Comparison of ENCODE assay signal across 28 cellular contexts in genomic region chr13:30222253-30222652, GRCh38.
DNase-seq lines count a peak whose midpoint lies in the region; ATAC-seq, FAIRE-seq and TF ChIP-seq lines count a peak whose summit lies in the region.
"Had no signal": no experiment of that assay in that cellular context is flagged by ENCODE, and none has a peak within 500 bp of the region (broad histone marks: within the 10 kb centered on the region; RNA-seq: fewer than 3 reads in every experiment).

No MANE protein-coding gene starts in this region.

- H4K20me1 ChIP-seq in HepG2 (ENCODE audit: insufficient read depth, low read length), result no peaks in the 10 kb centered on the region

- H3K36me3 Mint-ChIP-seq in naive thymus-derived CD8-positive, alpha-beta T cell, result peaks cover 6 to 44% (median 22%) of the 10 kb centered on the region in 3 donors

- in situ Hi-C loops in HepG2 (cut with HindIII; ENCODE audit: extremely low pct_ligation_motif_present, low pct_unique_long_range_greater_than_20kb), result no loop called here

- FAIRE-seq in HepG2 (lab: Jason Lieb, UNC) (no peak), RCC 7860 (lab: Jason Lieb, UNC) (no peak)
- FAIRE-seq: A549, D721Med, H1, small intestine had no signal

- WGBS in HepG2 (ENCODE audit: low lambda C conversion rate), result 100% methylated on average over 3 of the region's 3 CpGs
- WGBS in right lobe of liver (ENCODE audit: insufficient coverage, low coverage, low lambda C conversion rate, missing lambda C conversion rate), result 79% methylated on average over 3 of the region's 3 CpGs

- ATAC-seq in HepG2 (no peak), right lobe of liver (no peak), HG03039 (IDR thresholded peaks at IDR 0.05; ENCODE audit: unreplicated experiment) (no peak)
- no peak for ATAC-seq in naive thymus-derived CD8-positive, alpha-beta T cell
- ATAC-seq: A549, left colon had no signal

- no peak for TF ChIP-seq POLR2A in HepG2 (IDR thresholded peaks at IDR 0.05; ENCODE audit: insufficient read depth in 1 of 2, low read depth in 2 of 2, low read length in 2 of 2)
- TF ChIP-seq POLR2A in right lobe of liver (IDR thresholded peaks at IDR 0.05), result no peak

- no peaks in the 10 kb centered on the region for H3K4me1 ChIP-seq in HepG2 (ENCODE audit: insufficient read depth, low read length)
- no peaks in the 10 kb centered on the region for H3K4me1 ChIP-seq in right lobe of liver
- H3K4me1 ChIP-seq: testis had no signal

- intact Hi-C loops in HepG2 (cut with micrococcal nuclease; ENCODE audit: unreplicated experiment), result no loop called here
- intact Hi-C loops in right lobe of liver (cut with DNase I), result no loop called here

- no peak overlapping the region for H3K4me3 ChIP-seq in HepG2 (replicated peaks in 1 of 3; ENCODE audit: insufficient read depth in 1 of 3, low read depth in 2 of 3, low read length in 3 of 3)
- no peak overlapping the region for H3K4me3 ChIP-seq in right lobe of liver
- no peak overlapping the region for H3K4me3 ChIP-seq in fibroblast of mammary gland (ENCODE audit: control insufficient read depth, low read depth, low read length)
- H3K4me3 ChIP-seq in WERI-Rb-1 (ENCODE audit: low read depth, low read length), result no peak overlapping the region
- H3K4me3 ChIP-seq: A549, ovary, SK-N-MC, testis had no signal

- DNase-seq in HepG2 (ENCODE audit: low spot score) (no peak), right lobe of liver (no peak), RCC 7860 (ENCODE audit: low spot score) (peak; percentile 13), fibroblast of mammary gland (ENCODE audit: low read depth) (peak; percentile 28), HEK293T (ENCODE audit: extremely low spot score) (no peak), WERI-Rb-1 (no peak)
- DNase-seq in naive thymus-derived CD8-positive, alpha-beta T cell, result no peak
- DNase-seq: activated CD8-positive, alpha-beta memory T cell treated with anti-CD3 and anti-CD28 coated beads, Interleukin-2, amount 50 U/mL, for 4 hours; activated naive CD4-positive, alpha-beta T cell treated with anti-CD3 and anti-CD28 coated beads for 36 hours; AML-193; CD4-positive, alpha-beta memory T cell; hypothalamus; left colon; NCI-H146; NCI-H446; NCI-H774; ovary; small intestine; stimulated activated naive CD4-positive, alpha-beta T cell treated with Interleukin-2 at 50 U/mL for 16 hours; testis had no signal

- BruUV-seq in HepG2 (replicated peaks; lab: Mats Ljungman, UMichigan), result no TSS peak

- peaks cover 12% of the 10 kb centered on the region for H3K9me3 ChIP-seq in HepG2 (ENCODE audit: low read length)
- no peaks in the 10 kb centered on the region for H3K9me3 ChIP-seq in right lobe of liver
- no peaks in the 10 kb centered on the region for H3K9me3 ChIP-seq in WERI-Rb-1 (ENCODE audit: severe bottlenecking)
- H3K9me3 ChIP-seq: A549, testis had no signal

- no peak overlapping the region for H3K4me2 ChIP-seq in HepG2 (ENCODE audit: low read depth, low read length)
- H3K4me2 ChIP-seq: A549 had no signal

- TF ChIP-seq CTCF in HepG2 (CRISPR knock-in tag; IDR thresholded peaks at IDR 0.05), result no peak
- TF ChIP-seq CTCF in right lobe of liver (IDR thresholded peaks at IDR 0.05), result no peak
- TF ChIP-seq CTCF in fibroblast of mammary gland (conservative IDR thresholded peaks at IDR 0.05; ENCODE audit: control insufficient read depth, insufficient read depth, low read depth, low read length), result no peak
- TF ChIP-seq CTCF in WERI-Rb-1 (IDR thresholded peaks at IDR 0.05; ENCODE audit: low read depth, low read length), result no peak

- H3K27ac Mint-ChIP-seq in naive thymus-derived CD8-positive, alpha-beta T cell, result no peak overlapping the region
- H3K27ac Mint-ChIP-seq: activated naive CD4-positive, alpha-beta T cell treated with anti-CD3 and anti-CD28 coated beads for 36 hours; activated T-helper 1 cell treated with anti-CD3 and anti-CD28 coated beads, Interleukin-12 subunit alpha, Interleukin-12 subunit beta, Interleukin-2, Interleukin-4 antibody, amounts not matched to agents 30 ng/mL and 10 ng/mL and 1 ng/mL, durations not matched to agents 14 hours and 24 hours and 36 hours; brain; CD4-positive, alpha-beta memory T cell had no signal

- no peak for TF ChIP-seq RAD21 in HepG2 (CRISPR knock-in tag; IDR thresholded peaks at IDR 0.05)

- POLR2A ChIA-PET in HepG2 (lab: Yijun Ruan, JAX) (no interaction called here), HEK293T (lab: Yijun Ruan, JAX) (no interaction called here)
- POLR2A ChIA-PET in naive thymus-derived CD8-positive, alpha-beta T cell (lab: Charles Lee), result no interaction called here

- H3K36me3 ChIP-seq in HepG2 (replicated peaks in 1 of 2; ENCODE audit: control insufficient read depth in 1 of 2, insufficient read depth in 2 of 2, low read length in 2 of 2) (peaks cover 2 to 8% of the 10 kb centered on the region in 2 experiments; a peak in 2 of 5 replicates), right lobe of liver (peaks cover 0 to 9% (median 2%) of the 10 kb centered on the region in 4 donors), WERI-Rb-1 (peaks cover 4% of the 10 kb centered on the region; the same call in 1 of the 2 replicates)
- H3K36me3 ChIP-seq: ovary had no signal

- no peaks in the 10 kb centered on the region for H3K27me3 Mint-ChIP-seq in naive thymus-derived CD8-positive, alpha-beta T cell
- H3K27me3 Mint-ChIP-seq: brain; CD4-positive, alpha-beta memory T cell had no signal

- H3K9me3 Mint-ChIP-seq in naive thymus-derived CD8-positive, alpha-beta T cell, result peaks cover 0 to 29% (median 15%) of the 10 kb centered on the region in 9 donors

- CTCF ChIA-PET in HepG2 (lab: Yijun Ruan, JAX; ENCODE audit: low intra/inter-chr PET ratio, low total read pairs) (no interaction called here), HEK293T (lab: Yijun Ruan, JAX) (no interaction called here)

- H3K4me3 Mint-ChIP-seq in naive thymus-derived CD8-positive, alpha-beta T cell, result no peak overlapping the region
- H3K4me3 Mint-ChIP-seq: activated naive CD4-positive, alpha-beta T cell treated with anti-CD3 and anti-CD28 coated beads for 36 hours; activated T-helper 1 cell treated with anti-CD3 and anti-CD28 coated beads, Interleukin-12 subunit alpha, Interleukin-12 subunit beta, Interleukin-2, Interleukin-4 antibody, amounts not matched to agents 30 ng/mL and 10 ng/mL and 1 ng/mL, durations not matched to agents 14 hours and 24 hours and 36 hours; brain; CD4-positive, alpha-beta memory T cell; neural crest cell had no signal

- H3K27ac ChIP-seq in HepG2 (ENCODE audit: extremely low read length, insufficient read depth, low read length) (no peak overlapping the region), right lobe of liver (no peak overlapping the region), WERI-Rb-1 (no peak overlapping the region)
- H3K27ac ChIP-seq: A549, ovary, SK-N-MC, testis had no signal

- H3K27me3 ChIP-seq in HepG2 (ENCODE audit: control insufficient read depth in 1 of 2, insufficient read depth in 2 of 2, low read length in 2 of 2) (no peaks in the 10 kb centered on the region), right lobe of liver (no peaks in the 10 kb centered on the region), WERI-Rb-1 (ENCODE audit: insufficient read depth, low read depth, severe bottlenecking) (no peaks in the 10 kb centered on the region)
- H3K27me3 ChIP-seq: ovary, testis had no signal

- H3K4me1 Mint-ChIP-seq in naive thymus-derived CD8-positive, alpha-beta T cell, result no peaks in the 10 kb centered on the region
- H3K4me1 Mint-ChIP-seq: brain, neural crest cell had no signal

- TF ChIP-seq EP300 in HepG2 (IDR thresholded peaks at IDR 0.05; ENCODE audit: low read depth in 2 of 2, low read length in 2 of 2) (no peak), HepG2 (CRISPR knock-in tag; IDR thresholded peaks at IDR 0.05; ENCODE audit: borderline replicate concordance) (no peak)

- no peak overlapping the region for H3K9ac ChIP-seq in HepG2 (ENCODE audit: insufficient read depth, low read depth, low read length)

- H3K79me2 ChIP-seq in HepG2 (ENCODE audit: insufficient read depth, low read length), result no peaks in the 10 kb centered on the region

- no peak overlapping the region for H2AFZ ChIP-seq in HepG2 (ENCODE audit: low read length)

TF ChIP-seq in HepG2, 621 proteins besides CTCF, POLR2A, EP300 and RAD21:
- TF ChIP-seq ZNF674 (CRISPR knock-in tag; IDR thresholded peaks at IDR 0.05; ENCODE audit: low read depth) (no peak), CC2D1A (CRISPR knock-in tag; IDR thresholded peaks at IDR 0.05) (no peak), ZNF709 (CRISPR knock-in tag; IDR thresholded peaks at IDR 0.05) (no peak), ZGPAT (CRISPR knock-in tag; IDR thresholded peaks at IDR 0.05) (no peak), ZSCAN29 (CRISPR knock-in tag; conservative IDR thresholded peaks at IDR 0.05) (no peak), ZNF564 (CRISPR knock-in tag; IDR thresholded peaks at IDR 0.05) (peak; percentile 99)

TF ChIP-seq in HEK293T, 16 proteins besides CTCF, POLR2A, EP300 and RAD21:
- TF ChIP-seq LEF1 (IDR thresholded peaks at IDR 0.05; ENCODE audit: borderline replicate concordance), result no peak

Comparison
In these comparisons a context has a peak if more than half of its experiments do, and no peak if none do; other contexts are left out.
1. DNase-seq: peak in RCC 7860 (single experiment) and fibroblast of mammary gland (single experiment); none in HepG2 (single experiment), right lobe of liver (0 of 3), naive thymus-derived CD8-positive, alpha-beta T cell (0 of 10), HEK293T (single experiment) and WERI-Rb-1 (single experiment).